7 cellular contexts compared by ENCODE assay signal in the genomic region with DNA sequence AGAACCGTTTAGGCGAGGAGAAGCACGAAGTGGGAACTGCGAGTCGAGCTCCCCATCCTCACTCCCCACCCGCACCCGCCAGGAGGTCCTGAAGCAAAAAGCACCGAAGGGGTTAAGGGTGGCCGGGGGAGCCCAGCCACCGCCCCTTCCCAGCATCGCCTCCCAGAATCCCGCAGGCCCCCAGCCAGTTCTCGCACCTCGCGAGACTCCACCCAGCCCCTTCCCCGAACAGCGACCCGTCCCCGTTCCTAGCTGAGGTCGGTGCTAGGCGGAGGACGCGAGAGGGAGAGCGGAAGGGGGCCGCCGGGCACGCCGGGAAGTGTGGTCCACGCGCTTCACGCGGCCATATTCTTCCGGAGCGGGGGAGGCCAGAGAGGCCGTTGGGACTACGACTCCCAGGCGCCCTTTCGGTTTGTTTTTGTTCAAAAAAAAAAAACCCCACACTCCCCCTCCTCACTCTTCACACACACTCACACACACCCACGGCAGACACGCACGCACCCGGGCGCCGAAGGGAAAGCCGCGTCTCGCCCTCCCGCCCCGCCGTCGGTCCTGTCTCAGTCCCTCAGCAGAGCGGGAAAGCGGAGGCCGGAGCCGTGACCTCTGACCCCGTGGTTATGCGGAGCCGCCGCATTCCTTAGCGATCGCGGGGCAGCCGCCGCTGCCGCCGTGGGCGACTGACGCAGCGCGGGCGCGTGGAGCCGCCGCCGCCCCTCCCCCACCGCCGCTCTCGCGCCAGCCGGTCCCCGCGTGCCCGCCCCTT. TPM values are rescaled to one million over a fixed set of nuclear protein-coding genes. Genes with fewer than 3 reads are reported as not detected.
A peak's percentile ranks its signal among the peaks of the same experiment; 100 is the strongest.
DNase-seq lines count a peak whose midpoint lies in the region; ATAC-seq, FAIRE-seq and TF ChIP-seq lines count a peak whose summit lies in the region.

Gene ASXL1 (plus strand): TSS at position 463 of the 763 bp plus-strand sequence. CDS start 445 bp downstream, outside the sequence.

- H3K9me2 ChIP-seq in hepatocyte (replicated peaks; ENCODE audit: insufficient read depth): no peaks in the 10 kb centered on the region

- WGBS in hepatocyte (ENCODE audit: low lambda C conversion rate, missing lambda C conversion rate): under 1% methylated on average over 58 of the region's 83 CpGs

- H2AFZ ChIP-seq in hepatocyte: peak within 1 kb of the TSS; percentile 64

- H3K4me1 ChIP-seq in hepatocyte (ENCODE audit: insufficient read depth): peaks cover 42% of the 10 kb centered on the region

- peak within 1 kb of the TSS; percentile 83 for H3K4me2 ChIP-seq in hepatocyte

- TF ChIP-seq CTCF in hepatocyte (IDR thresholded peaks at IDR 0.05; ENCODE audit: poor library complexity): no peak

- no peaks in the 10 kb centered on the region for H3K36me3 ChIP-seq in hepatocyte (replicated peaks; ENCODE audit: insufficient read depth, low read depth)

- peak; percentile 90 for FAIRE-seq in GM18507 (lab: Jason Lieb, UNC)

- ATAC-seq in HG02981 (IDR thresholded peaks at IDR 0.05; ENCODE audit: unreplicated experiment): peak; percentile 76

- H3K4me3 ChIP-seq in hepatocyte: peak within 1 kb of the TSS; percentile 86

- DNase-seq in GM18507 (ENCODE audit: extremely low spot score, insufficient read length, low read depth) (peak; percentile 76), NCI-H2081 (lab: John Stamatoyannopoulos, UW) (peak; percentile 98), T1000 (lab: John Stamatoyannopoulos, UW) (peak; percentile 84), astrocyte of the hippocampus (ENCODE audit: low read depth, low spot score) (peak; percentile 100), hepatocyte (ENCODE audit: low spot score) (peak; percentile 100), retina (peak; percentile 99)

- H3K79me2 ChIP-seq in hepatocyte: peaks cover 44% of the 10 kb centered on the region

- no peaks in the 10 kb centered on the region for H3K27me3 ChIP-seq in hepatocyte

- H4K20me1 ChIP-seq in hepatocyte (ENCODE audit: insufficient read depth, poor library complexity, severe bottlenecking): peaks cover 35% of the 10 kb centered on the region

- peak within 1 kb of the TSS; percentile 99 for H3K27ac ChIP-seq in hepatocyte

- H3K9me3 ChIP-seq in hepatocyte (ENCODE audit: low read depth): no peaks in the 10 kb centered on the region

RNA-seq across cellular contexts. Expression of gene ASXL1, which starts in this region (rescaled TPM):
- 59.6 and 82.0 TPM in 2 replicates for total RNA-seq in hepatocyte
- 95.6 and 126 TPM in 2 replicates for polyA plus RNA-seq in hepatocyte

Comparison
In these comparisons a context has a peak if more than half of its experiments do, and no peak if none do; other contexts are left out.
1. Peak in every context shown above with its lines: DNase-seq, ATAC-seq, H3K4me3 ChIP-seq and H3K27ac ChIP-seq.